ENCODE assay signal across 10 cellular contexts in the genomic region with DNA sequence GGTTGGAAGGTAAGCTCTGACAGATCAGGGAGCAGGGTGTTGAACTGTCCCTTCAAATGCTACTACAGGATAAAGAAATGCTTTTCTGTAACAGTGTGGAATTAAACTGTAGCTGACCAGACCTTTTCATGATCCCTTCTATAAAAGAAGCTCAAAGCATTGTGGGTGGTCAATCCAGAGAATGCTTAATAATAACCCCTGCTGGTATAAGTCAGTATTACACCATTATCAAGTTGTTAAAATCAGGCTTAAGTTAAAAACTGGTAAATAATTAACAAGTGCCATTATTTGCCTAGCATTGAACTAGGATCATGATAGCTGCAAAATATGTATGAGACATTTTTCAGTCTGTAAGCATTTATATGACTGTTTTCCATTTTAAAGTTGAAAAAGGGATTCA.
A peak's percentile ranks its signal among the peaks of the same experiment; 100 is the strongest.
DNase-seq lines count a peak whose midpoint lies in the region; ATAC-seq, FAIRE-seq and TF ChIP-seq lines count a peak whose summit lies in the region.
"Had no signal": no experiment of that assay in that cellular context is flagged by ENCODE, and none has a peak within 500 bp of the region (broad histone marks: within the 10 kb centered on the region; RNA-seq: fewer than 3 reads in every experiment).

No MANE protein-coding gene starts in this region.

- FAIRE-seq in bronchial epithelial cell (lab: Jason Lieb, UNC) (no peak), D721Med (lab: Jason Lieb, UNC) (no peak)

- H3K4me1 Mint-ChIP-seq in progenitor cell of endocrine pancreas (ENCODE audit: low read depth), result no peaks in the 10 kb centered on the region

- ATAC-seq in GM18511 (IDR thresholded peaks at IDR 0.05; ENCODE audit: unreplicated experiment) (peak; percentile 67), HG03571 (IDR thresholded peaks at IDR 0.05; ENCODE audit: unreplicated experiment) (peak; percentile 56), GM19455 (IDR thresholded peaks at IDR 0.05; ENCODE audit: unreplicated experiment) (no peak), HG02588 (IDR thresholded peaks at IDR 0.05; ENCODE audit: unreplicated experiment) (no peak)

- no peaks in the 10 kb centered on the region for H3K36me3 ChIP-seq in bronchial epithelial cell (ENCODE audit: control insufficient read depth, insufficient read depth, low read length)

- peak; percentile 24 for TF ChIP-seq CTCF in bronchial epithelial cell (IDR thresholded peaks at IDR 0.05; ENCODE audit: insufficient read depth, low read length, severe bottlenecking)
- TF ChIP-seq CTCF in progenitor cell of endocrine pancreas (IDR thresholded peaks at IDR 0.05; ENCODE audit: unreplicated experiment), result peak; percentile 60
- TF ChIP-seq CTCF in D721Med (IDR thresholded peaks at IDR 0.05; ENCODE audit: insufficient read depth, missing control alignments), result no peak

- no peak overlapping the region for H3K4me3 ChIP-seq in bronchial epithelial cell (ENCODE audit: low read depth, low read length)

- no peaks in the 10 kb centered on the region for H3K9me3 Mint-ChIP-seq in progenitor cell of endocrine pancreas (ENCODE audit: low read depth)

- no peak overlapping the region for H3K27ac Mint-ChIP-seq in progenitor cell of endocrine pancreas

- H3K27me3 Mint-ChIP-seq in progenitor cell of endocrine pancreas, result no peaks in the 10 kb centered on the region

- H3K4me3 Mint-ChIP-seq in progenitor cell of endocrine pancreas (ENCODE audit: low read depth), result no peak overlapping the region

- H3K36me3 Mint-ChIP-seq in progenitor cell of endocrine pancreas (ENCODE audit: insufficient read depth), result no peaks in the 10 kb centered on the region

- H3K27me3 ChIP-seq in bronchial epithelial cell (ENCODE audit: control insufficient read depth, insufficient read depth, low read length), result no peaks in the 10 kb centered on the region

- DNase-seq in bronchial epithelial cell (ENCODE audit: low read depth) (peak; percentile 34), progenitor cell of endocrine pancreas (ENCODE audit: low spot score, unreplicated experiment) (no peak), D721Med (ENCODE audit: insufficient read length, low spot score) (no peak), NCI-H524 (lab: John Stamatoyannopoulos, UW) (no peak)
- DNase-seq: activated CD4-positive, alpha-beta T cell treated with anti-CD3 and anti-CD28 coated beads, Interleukin-2, amount 50 U/mL, for 48 hours; stimulated activated CD4-positive, alpha-beta T cell treated with anti-CD3 and anti-CD28 coated beads, Interleukin-1b, Interleukin-23, amount 100 ng/mL, for 48 hours had no signal

Comparison
In these comparisons a context has a peak if more than half of its experiments do, and no peak if none do; other contexts are left out.
1. ATAC-seq: peak in GM18511 (single experiment) and HG03571 (single experiment); none in GM19455 (single experiment) and HG02588 (single experiment).